ENCODE assay signal across 15 cellular contexts in genomic region chr12:46438719-46439319, GRCh38.
"Had no signal": no experiment of that assay in that cellular context is flagged by ENCODE, and none has a peak within 500 bp of the region (broad histone marks: within the 10 kb centered on the region; RNA-seq: fewer than 3 reads in every experiment).

No MANE protein-coding gene starts in this region.

- ATAC-seq: upper lobe of right lung had no signal

- H3K27me3 ChIP-seq: colonic mucosa, upper lobe of right lung had no signal

- H3K36me3 ChIP-seq: colonic mucosa, thoracic aorta, upper lobe of right lung had no signal

- H3K4me3 ChIP-seq: colonic mucosa, thoracic aorta, upper lobe of right lung had no signal

- H3K27ac ChIP-seq: colonic mucosa, thoracic aorta, upper lobe of right lung had no signal

- DNase-seq: activated CD4-positive, alpha-beta T cell treated with anti-CD3 and anti-CD28 coated beads for 4 hours; activated CD4-positive, alpha-beta T cell treated with anti-CD3 and anti-CD28 coated beads, Interleukin-2, amount 50 U/mL, for 48 hours; activated CD4-positive, CD25-positive, alpha-beta regulatory T cell; activated naive CD4-positive, alpha-beta T cell treated with Interleukin-2 at 50 U/mL for 16 hours; activated naive CD8-positive, alpha-beta T cell treated with anti-CD3 and anti-CD28 coated beads for 36 hours; activated T-cell treated with anti-CD3 and anti-CD28 coated beads, Interleukin-2, amount 50 U/mL, for 48 hours; colonic mucosa; endodermal cell; erythroblast; naive B cell; stimulated activated CD4-positive, alpha-beta T cell treated with anti-CD3 and anti-CD28 coated beads, Interleukin-4, amount 100 ng/mL, for 24 hours; stimulated activated naive CD4-positive, alpha-beta T cell treated with Interleukin-2 at 50 U/mL for 16 hours; T1000; upper lobe of right lung had no signal

- H3K9me3 ChIP-seq: colonic mucosa, thoracic aorta, upper lobe of right lung had no signal

- H3K4me1 ChIP-seq: colonic mucosa, upper lobe of right lung had no signal
